In genomic region chr9:20395671-20396070, GRCh38 we compare ENCODE assay signal across 14 cellular contexts.
"Had no signal": no experiment of that assay in that cellular context is flagged by ENCODE, and none has a peak within 500 bp of the region (broad histone marks: within the 10 kb centered on the region; RNA-seq: fewer than 3 reads in every experiment).

No MANE protein-coding gene starts in this region.

- H3K36me3 ChIP-seq: left lung, thyroid gland had no signal

- H3K4me1 ChIP-seq: left lung had no signal

- DNase-seq: activated CD4-positive, alpha-beta memory T cell treated with anti-CD3 and anti-CD28 coated beads, Interleukin-2, amount 10 ng/mL, durations not matched to agents 7 days and 5 days; amniotic stem cell; body of pancreas; islet precursor cell; left lung; mammary epithelial cell; mucosa of descending colon; natural killer cell; posterior cingulate gyrus; stimulated activated CD4-positive, alpha-beta T cell treated with anti-CD3 and anti-CD28 coated beads, Interleukin-15, amount 100 ng/mL, for 24 hours; stimulated activated CD4-positive, alpha-beta T cell treated with anti-CD3 and anti-CD28 coated beads, Interleukin-4, amount 100 ng/mL, for 1 hour; stimulated activated naive B cell treated with anti-CD40 and anti-IgM and Interleukin-4, amounts not matched to agents 10 μg/mL and 1 μg/mL and 100 μg/mL, for 72 hours; thyroid gland had no signal

- H3K27ac ChIP-seq: body of pancreas, hepatocyte, left lung, thyroid gland had no signal

- H3K4me3 ChIP-seq: body of pancreas, hepatocyte, left lung, mucosa of descending colon, thyroid gland had no signal

- H3K27me3 ChIP-seq: body of pancreas, hepatocyte, left lung, thyroid gland had no signal

- H3K9me3 Mint-ChIP-seq: activated CD4-positive, alpha-beta memory T cell treated with anti-CD3 and anti-CD28 coated beads, Interleukin-2, amount 10 ng/mL, durations not matched to agents 7 days and 5 days; natural killer cell; stimulated activated naive B cell treated with anti-CD40 and anti-IgM and Interleukin-4, amounts not matched to agents 10 μg/mL and 1 μg/mL and 100 μg/mL, for 72 hours had no signal

- H3K27ac Mint-ChIP-seq: activated CD4-positive, alpha-beta memory T cell treated with anti-CD3 and anti-CD28 coated beads, Interleukin-2, amount 10 ng/mL, durations not matched to agents 7 days and 5 days; natural killer cell; stimulated activated naive B cell treated with anti-CD40 and anti-IgM and Interleukin-4, amounts not matched to agents 10 μg/mL and 1 μg/mL and 100 μg/mL, for 72 hours had no signal

- H3K27me3 Mint-ChIP-seq: activated CD4-positive, alpha-beta memory T cell treated with anti-CD3 and anti-CD28 coated beads, Interleukin-2, amount 10 ng/mL, durations not matched to agents 7 days and 5 days; stimulated activated naive B cell treated with anti-CD40 and anti-IgM and Interleukin-4, amounts not matched to agents 10 μg/mL and 1 μg/mL and 100 μg/mL, for 72 hours had no signal

- H3K36me3 Mint-ChIP-seq: natural killer cell; stimulated activated naive B cell treated with anti-CD40 and anti-IgM and Interleukin-4, amounts not matched to agents 10 μg/mL and 1 μg/mL and 100 μg/mL, for 72 hours had no signal

- H3K4me3 Mint-ChIP-seq: activated CD4-positive, alpha-beta memory T cell treated with anti-CD3 and anti-CD28 coated beads, Interleukin-2, amount 10 ng/mL, durations not matched to agents 7 days and 5 days; natural killer cell; stimulated activated naive B cell treated with anti-CD40 and anti-IgM and Interleukin-4, amounts not matched to agents 10 μg/mL and 1 μg/mL and 100 μg/mL, for 72 hours had no signal

- H3K9me3 ChIP-seq: body of pancreas, left lung, mucosa of descending colon, thyroid gland had no signal
